8 cellular contexts compared by ENCODE assay signal in the genomic region with DNA sequence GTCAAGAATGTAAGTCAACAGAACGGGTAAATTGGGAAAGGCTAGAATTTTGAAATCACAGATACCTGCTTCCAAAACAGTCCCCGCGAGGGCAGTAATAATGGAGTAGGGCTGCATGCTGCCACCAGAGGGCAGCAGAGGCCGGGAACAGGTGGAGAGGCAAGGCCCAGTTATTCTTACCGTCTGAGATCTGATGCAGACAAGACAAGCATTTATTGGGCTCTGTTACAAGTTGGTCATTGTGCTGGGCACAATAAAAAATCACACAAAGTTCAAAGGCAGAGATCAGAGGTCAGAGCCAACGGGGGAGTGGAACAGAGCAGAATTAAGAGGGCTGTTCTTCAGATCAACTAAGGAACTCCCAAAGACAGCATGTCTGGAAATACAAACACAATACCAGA.
DNase-seq lines count a peak whose midpoint lies in the region; ATAC-seq and TF ChIP-seq lines count a peak whose summit lies in the region.

No MANE protein-coding gene starts in this region.

- no peaks in the 10 kb centered on the region for H3K9me3 ChIP-seq in WERI-Rb-1 (ENCODE audit: severe bottlenecking)

- H3K27ac ChIP-seq in WERI-Rb-1: no peak overlapping the region
- H3K27ac ChIP-seq in brain microvascular endothelial cell: no peak overlapping the region

- no peaks in the 10 kb centered on the region for H3K27me3 ChIP-seq in WERI-Rb-1 (ENCODE audit: insufficient read depth, low read depth, severe bottlenecking)
- no peaks in the 10 kb centered on the region for H3K27me3 ChIP-seq in brain microvascular endothelial cell (replicated peaks)

- in situ Hi-C loops in brain microvascular endothelial cell (cut with HindIII; ENCODE audit: low pct_ligation_motif_present, low sequenced_read_pairs): no loop called here

- H3K36me3 ChIP-seq in WERI-Rb-1 (no peaks in the 10 kb centered on the region), brain microvascular endothelial cell (replicated peaks) (no peaks in the 10 kb centered on the region)

- peak; percentile 87 for TF ChIP-seq CTCF in WERI-Rb-1 (IDR thresholded peaks at IDR 0.05; ENCODE audit: low read depth, low read length)
- peak; percentile 99 for TF ChIP-seq CTCF in brain microvascular endothelial cell (IDR thresholded peaks at IDR 0.05; ENCODE audit: low read depth, low read length, missing control alignments)

- peak; percentile 13 for DNase-seq in NCI-H2029 treated with DMSO at 0.1 percent for 48 hours (lab: John Stamatoyannopoulos, UW)
- DNase-seq in NCI-H2029 (lab: John Stamatoyannopoulos, UW): no peak
- DNase-seq in NCI-H2171 treated with DMSO at 0.1 percent for 48 hours (lab: John Stamatoyannopoulos, UW): peak; percentile 81
- DNase-seq in WERI-Rb-1: peak; percentile 74
- peak; percentile 49 for DNase-seq in brain microvascular endothelial cell
- peak; percentile 77 for DNase-seq in iris pigment epithelial cell (ENCODE audit: low read depth)
- DNase-seq in stimulated activated CD4-positive, alpha-beta T cell treated with anti-CD3 and anti-CD28 coated beads, Interleukin-15, amount 100 ng/mL, for 1 hour (ENCODE audit: low read depth in 1 of 2, low spot score in 1 of 2): peak; percentile 65 to 76

- no peak overlapping the region for H3K4me3 ChIP-seq in WERI-Rb-1 (ENCODE audit: low read depth, low read length)
- H3K4me3 ChIP-seq in brain microvascular endothelial cell (ENCODE audit: low read depth, low read length): no peak overlapping the region

- peak; percentile 65 for ATAC-seq in HG03039 (IDR thresholded peaks at IDR 0.05; ENCODE audit: unreplicated experiment)
